In genomic region chr4:7224878-7225533, GRCh38 we compare ENCODE assay signal across 16 cellular contexts.
"Had no signal": no experiment of that assay in that cellular context is flagged by ENCODE, and none has a peak within 500 bp of the region (broad histone marks: within the 10 kb centered on the region; RNA-seq: fewer than 3 reads in every experiment).

No MANE protein-coding gene starts in this region.

- FAIRE-seq: endometrium, frontal cortex, small intestine had no signal

- H3K4me3 Mint-ChIP-seq: memory B cell; natural killer cell treated with Interleukin-12 subunit alpha and Interleukin-12 subunit beta and Interleukin-15 and Interleukin-18, amount 100 ng/mL, for 72 hours had no signal

- H3K27ac ChIP-seq: heart right ventricle, left lung, lower lobe of right lung, ovary, right atrium auricular region had no signal

- H3K4me1 Mint-ChIP-seq: memory B cell had no signal

- H3K36me3 Mint-ChIP-seq: memory B cell; natural killer cell treated with Interleukin-12 subunit alpha and Interleukin-12 subunit beta and Interleukin-15 and Interleukin-18, amount 100 ng/mL, for 72 hours had no signal

- H3K27ac Mint-ChIP-seq: memory B cell; natural killer cell treated with Interleukin-12 subunit alpha and Interleukin-12 subunit beta and Interleukin-15 and Interleukin-18, amount 100 ng/mL, for 72 hours had no signal

- H3K36me3 ChIP-seq: heart right ventricle, left lung, lower lobe of right lung, ovary, right atrium auricular region had no signal

- H3K4me1 ChIP-seq: heart right ventricle, left lung, right atrium auricular region had no signal

- H3K9me3 ChIP-seq: heart right ventricle, left lung, lower lobe of right lung, ovary, right atrium auricular region had no signal

- H3K27me3 ChIP-seq: heart right ventricle, left lung, ovary, right atrium auricular region had no signal

- H3K9me3 Mint-ChIP-seq: memory B cell; natural killer cell treated with Interleukin-12 subunit alpha and Interleukin-12 subunit beta and Interleukin-15 and Interleukin-18, amount 100 ng/mL, for 72 hours had no signal

- DNase-seq: effector memory CD4-positive, alpha-beta T cell; heart right ventricle; islet precursor cell; lower lobe of right lung; midbrain; nucleus accumbens; ovary; small intestine; stimulated activated CD4-positive, alpha-beta T cell treated with anti-CD3 and anti-CD28 coated beads, Interleukin-12 subunit alpha, Interleukin-12 subunit beta, amount 100 ng/mL, for 4 hours; stimulated activated naive CD4-positive, alpha-beta T cell treated with Interleukin-2 at 50 U/mL for 16 hours had no signal

- H3K4me3 ChIP-seq: heart right ventricle, left lung, lower lobe of right lung, ovary, right atrium auricular region had no signal
